ENCODE assay signal across 11 cellular contexts in the genomic region with DNA sequence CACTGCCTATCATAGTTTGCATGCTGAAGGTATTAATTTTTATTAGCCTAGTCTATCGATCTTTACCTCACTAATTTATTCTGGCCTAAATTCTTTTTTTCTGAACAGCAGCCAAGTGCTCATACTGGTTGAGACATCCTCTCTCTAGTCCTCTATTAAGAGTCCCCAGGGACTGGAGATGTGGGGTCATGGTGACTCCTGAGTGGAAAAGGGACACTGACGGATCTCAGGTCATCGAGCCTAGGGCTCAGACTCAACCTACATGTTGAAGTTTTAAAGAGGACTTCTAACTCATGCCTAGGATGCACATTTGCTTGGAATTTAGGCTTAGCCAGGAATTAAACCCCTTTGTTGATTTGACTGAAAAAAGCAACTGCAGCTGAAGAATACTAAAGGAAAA.
DNase-seq lines count a peak whose midpoint lies in the region; ATAC-seq and TF ChIP-seq lines count a peak whose summit lies in the region.
"Had no signal": no experiment of that assay in that cellular context is flagged by ENCODE, and none has a peak within 500 bp of the region (broad histone marks: within the 10 kb centered on the region; RNA-seq: fewer than 3 reads in every experiment).

No MANE protein-coding gene starts in this region.

- intact Hi-C loops in ascending aorta (cut with DNase I): no loop called here

- H3K4me1 ChIP-seq in ascending aorta (peaks cover 5 to 17% of the 10 kb centered on the region in 2 donors), hepatocyte (ENCODE audit: insufficient read depth) (peaks cover 10% of the 10 kb centered on the region)

- no peaks in the 10 kb centered on the region for H4K20me1 ChIP-seq in hepatocyte (ENCODE audit: insufficient read depth, poor library complexity, severe bottlenecking)

- TF ChIP-seq CTCF in ascending aorta (IDR thresholded peaks at IDR 0.05) (no peak), hepatocyte (IDR thresholded peaks at IDR 0.05; ENCODE audit: poor library complexity) (no peak)

- H3K4me3 ChIP-seq in ascending aorta: no peak overlapping the region
- H3K4me3 ChIP-seq in hepatocyte: no peak overlapping the region

- H3K79me2 ChIP-seq in hepatocyte: no peaks in the 10 kb centered on the region

- no peak overlapping the region for H2AFZ ChIP-seq in hepatocyte

- no peaks in the 10 kb centered on the region for H3K9me3 ChIP-seq in ascending aorta
- H3K9me3 ChIP-seq in hepatocyte (ENCODE audit: low read depth): no peaks in the 10 kb centered on the region

- ATAC-seq in GM18502 (IDR thresholded peaks at IDR 0.05; ENCODE audit: poor library complexity, unreplicated experiment): no peak
- no peak for ATAC-seq in HG03520 (IDR thresholded peaks at IDR 0.05; ENCODE audit: unreplicated experiment)
- ATAC-seq: esophagus mucosa; stimulated activated naive B cell treated with anti-CD40 and anti-IgM and Interleukin-4, amounts not matched to agents 10 μg/mL and 1 μg/mL and 100 μg/mL, for 72 hours had no signal

- H3K9me2 ChIP-seq in hepatocyte (replicated peaks; ENCODE audit: insufficient read depth): no peaks in the 10 kb centered on the region

- DNase-seq in NCI-H1417 (lab: John Stamatoyannopoulos, UW) (peak in 2 of 3 experiments; percentile 23 to 61), NCI-H1417 treated with DMSO at 0.1 percent for 48 hours (lab: John Stamatoyannopoulos, UW) (no peak), ascending aorta (ENCODE audit: low spot score in 2 of 2) (no peak), hepatocyte (ENCODE audit: low spot score) (no peak), substantia nigra (lab: John Stamatoyannopoulos, UW) (no peak), NCI-H1694 (lab: John Stamatoyannopoulos, UW) (no peak)
- DNase-seq: NCI-H2029; stimulated activated naive B cell treated with anti-CD40 and anti-IgM and Interleukin-4, amounts not matched to agents 10 μg/mL and 1 μg/mL and 100 μg/mL, for 72 hours had no signal

- H3K27ac ChIP-seq in ascending aorta (peak overlapping the region; percentile 13 to 26), hepatocyte (peak overlapping the region; percentile 56), substantia nigra (ENCODE audit: low read depth, low read length, poor library complexity, severe bottlenecking) (peak overlapping the region; percentile 85)

- H3K4me2 ChIP-seq in hepatocyte: peak overlapping the region; percentile 11

- H3K36me3 ChIP-seq in ascending aorta: peaks cover 0 to 7% of the 10 kb centered on the region in 2 donors
- no peaks in the 10 kb centered on the region for H3K36me3 ChIP-seq in hepatocyte (replicated peaks; ENCODE audit: insufficient read depth, low read depth)

- 82% methylated on average over 3 of the region's 3 CpGs for WGBS in hepatocyte (ENCODE audit: low lambda C conversion rate, missing lambda C conversion rate)

- no peaks in the 10 kb centered on the region for H3K27me3 ChIP-seq in ascending aorta
- no peaks in the 10 kb centered on the region for H3K27me3 ChIP-seq in hepatocyte

Comparison
In these comparisons a context has a peak if more than half of its experiments do, and no peak if none do; other contexts are left out.
1. DNase-seq: peak in NCI-H1417 (2 of 3); none in NCI-H1417 treated with DMSO at 0.1 percent for 48 hours (single experiment), ascending aorta (0 of 2), hepatocyte (single experiment), substantia nigra (0 of 49) and NCI-H1694 (single experiment).
2. H3K27ac ChIP-seq: peak in every context shown above with its lines; median percentile 85 in substantia nigra; 56 in hepatocyte; 20 in ascending aorta.